ENCODE assay signal across 2 cellular contexts in genomic region chr4:75724066-75724866, GRCh38.
TF ChIP-seq lines count a peak whose summit lies in the region.

Gene USO1 (plus strand): TSS chr4:75724577. CDS start chr4:75724820, 243 bp downstream.

TF ChIP-seq in IMR-90, 13 proteins besides CTCF, POLR2A, EP300 and RAD21:
- TF ChIP-seq SMC3 (IDR thresholded peaks at IDR 0.05; ENCODE audit: low read depth, low read length) (peak; percentile 48), RFX5 (IDR thresholded peaks at IDR 0.05; ENCODE audit: low read depth, low read length) (no peak), MXI1 (IDR thresholded peaks at IDR 0.05; ENCODE audit: borderline replicate concordance, low read depth, low read length) (peak; percentile 98), MAZ (IDR thresholded peaks at IDR 0.05; ENCODE audit: borderline replicate concordance, low read depth, low read length) (peak; percentile 98), USF2 (IDR thresholded peaks at IDR 0.05; ENCODE audit: low read depth, low read length) (peak; percentile 93), CEBPB (IDR thresholded peaks at IDR 0.05; ENCODE audit: low read depth, low read length) (no peak)

TF ChIP-seq in endothelial cell of umbilical vein, 7 proteins besides CTCF, POLR2A, EP300 and RAD21:
- TF ChIP-seq FOS (IDR thresholded peaks at IDR 0.05; ENCODE audit: borderline replicate concordance, insufficient read depth, low read length), result no peak
- TF ChIP-seq EZH2 (IDR thresholded peaks at IDR 0.05; ENCODE audit: borderline replicate concordance, low read depth, low read length, severe bottlenecking), result no peak
- TF ChIP-seq JUN (IDR thresholded peaks at IDR 0.05; ENCODE audit: borderline replicate concordance, insufficient read depth, insufficient read length, low read depth), result no peak
- TF ChIP-seq MAX (IDR thresholded peaks at IDR 0.05; ENCODE audit: insufficient read depth, insufficient read length), result peak; percentile 97
- peak; percentile 96 for TF ChIP-seq MYC (IDR thresholded peaks at IDR 0.05; ENCODE audit: low read depth, low read length)
- TF ChIP-seq POLR2AphosphoS5 (IDR thresholded peaks at IDR 0.05; ENCODE audit: insufficient read depth, low read depth, low read length), result peak; percentile 94
- no peak for TF ChIP-seq GATA2 (IDR thresholded peaks at IDR 0.05; ENCODE audit: insufficient read depth, insufficient read length, low read depth, low read length)
TF ChIP-seq in endothelial cell of umbilical vein: peak in this region for 3.
